In genomic region chr2:6780765-6781274, GRCh38 we compare ENCODE assay signal across 8 cellular contexts.
DNase-seq lines count a peak whose midpoint lies in the region; ATAC-seq and TF ChIP-seq lines count a peak whose summit lies in the region.

No MANE protein-coding gene starts in this region.

- intact Hi-C loops in heart left ventricle (cut with DNase I) = no loop called here

- TF ChIP-seq POLR2A in heart left ventricle (IDR thresholded peaks at IDR 0.05) = no peak

- H3K9me3 ChIP-seq in heart left ventricle (no peaks in the 10 kb centered on the region), thoracic aorta (no peaks in the 10 kb centered on the region)

- whole genome bisulfite sequencing in heart left ventricle, 4 donors = 7 to 13% (median 12%) methylated on average over 5 to 8 of the region's 8 CpGs

- peak; percentile 81 for DNase-seq in DMS153 (lab: John Stamatoyannopoulos, UW)
- DNase-seq in Jurkat, Clone E6-1 (ENCODE audit: low read depth, low spot score) = peak; percentile 82
- peak; percentile 84 for DNase-seq in SHP77 treated with DMSO at 0.1 percent for 48 hours (lab: John Stamatoyannopoulos, UW)
- DNase-seq in heart left ventricle = peak; percentile 64 to 80 (median 74)
- DNase-seq in thoracic aorta (ENCODE audit: low spot score) = no peak
- DNase-seq in GM19240 (ENCODE audit: insufficient read length, low spot score) = no peak
- no peak for DNase-seq in NCI-H1930 (lab: John Stamatoyannopoulos, UW)

- peaks cover 0 to 32% (median 4%) of the 10 kb centered on the region in 12 donors for H3K4me1 ChIP-seq in heart left ventricle
- no peaks in the 10 kb centered on the region for H3K4me1 ChIP-seq in thoracic aorta (ENCODE audit: control insufficient read depth in 1 of 2, low read depth in 2 of 2)

- H3K4me3 ChIP-seq in Jurkat, Clone E6-1 (ENCODE audit: low read length) = no peak overlapping the region; the same call in 1 of the 2 replicates
- peak overlapping the region in 1 of 12 donors; percentile 5 for H3K4me3 ChIP-seq in heart left ventricle
- peak overlapping the region; percentile 40 for H3K4me3 ChIP-seq in thoracic aorta

- TF ChIP-seq CTCF in heart left ventricle (IDR thresholded peaks at IDR 0.05) = no peak
- no peak for TF ChIP-seq CTCF in thoracic aorta (IDR thresholded peaks at IDR 0.05)

- peak; percentile 85 for ATAC-seq in GM19467 (IDR thresholded peaks at IDR 0.05; ENCODE audit: unreplicated experiment)
- ATAC-seq in heart left ventricle = peak in 3 of 4 donors; percentile 52 to 87 (median 69)
- no peak for ATAC-seq in thoracic aorta (ENCODE audit: insufficient number of reproducible peaks, low FRiP score, low read depth)

- H3K36me3 ChIP-seq in heart left ventricle (no peaks in the 10 kb centered on the region), thoracic aorta (no peaks in the 10 kb centered on the region)

- H3K27ac ChIP-seq in heart left ventricle (peak overlapping the region in 5 of 12 donors; percentile 0 to 76 (median 23)), thoracic aorta (no peak overlapping the region)

- H3K27me3 ChIP-seq in heart left ventricle (no peaks in the 10 kb centered on the region), thoracic aorta (replicated peaks; ENCODE audit: insufficient read depth) (no peaks in the 10 kb centered on the region)

Comparison
In these comparisons a context has a peak if more than half of its experiments do, and no peak if none do; other contexts are left out.
1. DNase-seq: peak in DMS153 (single experiment), Jurkat, Clone E6-1 (single experiment), SHP77 treated with DMSO at 0.1 percent for 48 hours (single experiment) and heart left ventricle (5 of 5); none in thoracic aorta (single experiment), GM19240 (single experiment) and NCI-H1930 (0 of 2).